In genomic region chr12:109624467-109624866, GRCh38 we compare ENCODE assay signal across 1 cellular context.
TF ChIP-seq lines count a peak whose summit lies in the region.

No MANE protein-coding gene starts in this region.

TF ChIP-seq in H1, 55 proteins besides CTCF, POLR2A, EP300 and RAD21:
- no peak for TF ChIP-seq JUN (IDR thresholded peaks at IDR 0.05; ENCODE audit: low read depth, low read length)
- TF ChIP-seq RXRA (IDR thresholded peaks at IDR 0.05; ENCODE audit: insufficient read depth, low read depth, low read length), result no peak
- TF ChIP-seq BCL11A (IDR thresholded peaks at IDR 0.05; ENCODE audit: low read depth in 2 of 2, low read length in 2 of 2), result no peak
- TF ChIP-seq USF2 (IDR thresholded peaks at IDR 0.05; ENCODE audit: low read length), result no peak
- TF ChIP-seq SIN3A (conservative IDR thresholded peaks at IDR 0.05 in 1 of 2, IDR thresholded peaks at IDR 0.05 in 1 of 2; ENCODE audit: low read depth in 1 of 2, low read length in 2 of 2), result no peak
- TF ChIP-seq SP1 (IDR thresholded peaks at IDR 0.05; ENCODE audit: low read depth, low read length), result no peak
- no peak for TF ChIP-seq JUND (IDR thresholded peaks at IDR 0.05; ENCODE audit: low read length)
- no peak for TF ChIP-seq HDAC2 (IDR thresholded peaks at IDR 0.05; ENCODE audit: borderline replicate concordance in 1 of 2, low read depth in 2 of 2, low read length in 2 of 2)
